ENCODE assay signal across 17 cellular contexts in genomic region chr2:14831458-14831857, GRCh38.
DNase-seq lines count a peak whose midpoint lies in the region; ATAC-seq and TF ChIP-seq lines count a peak whose summit lies in the region.
"Had no signal": no experiment of that assay in that cellular context is flagged by ENCODE, and none has a peak within 500 bp of the region (broad histone marks: within the 10 kb centered on the region; RNA-seq: fewer than 3 reads in every experiment).

No MANE protein-coding gene starts in this region.

- no peak overlapping the region for H3K4me3 Mint-ChIP-seq in activated naive CD4-positive, alpha-beta T cell treated with anti-CD3 and anti-CD28 coated beads, Interleukin-2, amount 50 U/mL, for 24 hours
- no peak overlapping the region for H3K4me3 Mint-ChIP-seq in activated CD8-positive, alpha-beta T cell treated with anti-CD3 and anti-CD28 coated beads for 36 hours
- H3K4me3 Mint-ChIP-seq: natural killer cell treated with Interleukin-12 subunit alpha and Interleukin-12 subunit beta and Interleukin-15 and Interleukin-18, amount 100 ng/mL, for 72 hours; stimulated activated naive CD8-positive, alpha-beta T cell treated with anti-CD3 and anti-CD28 coated beads, Interleukin-15, amount 100 ng/mL, for 72 hours had no signal

- H3K9me3 Mint-ChIP-seq in activated naive CD4-positive, alpha-beta T cell treated with anti-CD3 and anti-CD28 coated beads, Interleukin-2, amount 50 U/mL, for 24 hours, result peaks cover 6% of the 10 kb centered on the region
- H3K9me3 Mint-ChIP-seq in activated CD8-positive, alpha-beta T cell treated with anti-CD3 and anti-CD28 coated beads for 36 hours, result peaks cover 2% of the 10 kb centered on the region

- in situ Hi-C loops in Panc1 (cut with HindIII; ENCODE audit: low pct_unique_long_range_greater_than_20kb, low sequenced_read_pairs), result no loop called here

- H3K9ac ChIP-seq in fibroblast of lung (ENCODE audit: insufficient read depth, low read length), result no peak overlapping the region

- BruUV-seq in Panc1 (replicated peaks; lab: Mats Ljungman, UMichigan), result no TSS peak

- H3K4me2 ChIP-seq in fibroblast of lung (ENCODE audit: extremely low read depth, insufficient read depth, low read length), result no peak overlapping the region

- TF ChIP-seq CTCF in Panc1 (IDR thresholded peaks at IDR 0.05) (peak; percentile 5; the same call in 1 of the 2 replicates), fibroblast of lung (conservative IDR thresholded peaks at IDR 0.05 in 1 of 2, IDR thresholded peaks at IDR 0.05 in 1 of 2; ENCODE audit: low read depth in 1 of 2, low read length in 2 of 2) (peak; percentile 11 to 22), upper lobe of right lung (IDR thresholded peaks at IDR 0.05) (peak; percentile 18)
- no peak for TF ChIP-seq CTCF in activated CD8-positive, alpha-beta T cell treated with anti-CD3 and anti-CD28 coated beads for 36 hours (IDR thresholded peaks at IDR 0.05)

- CTCF ChIA-PET in Panc1 (lab: Charles Lee), result no interaction called here
- CTCF ChIA-PET in activated CD8-positive, alpha-beta T cell treated with anti-CD3 and anti-CD28 coated beads for 36 hours (lab: Charles Lee), result no interaction called here

- H2AFZ ChIP-seq in fibroblast of lung (ENCODE audit: low read length), result no peak overlapping the region

- POLR2A ChIA-PET in Panc1 (lab: Charles Lee), result no interaction called here
- POLR2A ChIA-PET in activated CD8-positive, alpha-beta T cell treated with anti-CD3 and anti-CD28 coated beads for 36 hours (lab: Charles Lee), result no interaction called here

- no peak overlapping the region for H3K4me3 ChIP-seq in Panc1 (ENCODE audit: low read depth in 2 of 2, low read length in 2 of 2)
- H3K4me3 ChIP-seq in fibroblast of lung (replicated peaks in 1 of 4; ENCODE audit: control extremely low read depth in 1 of 4, insufficient read depth in 1 of 4, low read depth in 3 of 4, low read length in 4 of 4), result no peak overlapping the region
- H3K4me3 ChIP-seq in upper lobe of right lung, result no peak overlapping the region
- H3K4me3 ChIP-seq: lower lobe of right lung had no signal

- H3K27me3 Mint-ChIP-seq in activated naive CD4-positive, alpha-beta T cell treated with anti-CD3 and anti-CD28 coated beads, Interleukin-2, amount 50 U/mL, for 24 hours, result peaks cover 2% of the 10 kb centered on the region
- no peaks in the 10 kb centered on the region for H3K27me3 Mint-ChIP-seq in activated CD8-positive, alpha-beta T cell treated with anti-CD3 and anti-CD28 coated beads for 36 hours
- H3K27me3 Mint-ChIP-seq: natural killer cell treated with Interleukin-12 subunit alpha and Interleukin-12 subunit beta and Interleukin-15 and Interleukin-18, amount 100 ng/mL, for 72 hours; stimulated activated naive CD8-positive, alpha-beta T cell treated with anti-CD3 and anti-CD28 coated beads, Interleukin-15, amount 100 ng/mL, for 72 hours had no signal

- no peaks in the 10 kb centered on the region for H3K9me3 ChIP-seq in Panc1 (ENCODE audit: control insufficient read depth, insufficient read depth, low read depth, low read length)
- no peaks in the 10 kb centered on the region for H3K9me3 ChIP-seq in fibroblast of lung (ENCODE audit: control insufficient read depth, insufficient read depth, low read depth, low read length)
- H3K9me3 ChIP-seq in upper lobe of right lung, result no peaks in the 10 kb centered on the region
- H3K9me3 ChIP-seq: lower lobe of right lung had no signal

- H3K4me1 ChIP-seq in Panc1 (ENCODE audit: control insufficient read depth, insufficient read depth, low read length), result no peaks in the 10 kb centered on the region
- no peaks in the 10 kb centered on the region for H3K4me1 ChIP-seq in fibroblast of lung (ENCODE audit: control insufficient read depth, extremely low read depth, insufficient read depth, low read length)
- no peaks in the 10 kb centered on the region for H3K4me1 ChIP-seq in upper lobe of right lung
- H3K4me1 ChIP-seq: lower lobe of right lung had no signal

- no peaks in the 10 kb centered on the region for H4K20me1 ChIP-seq in fibroblast of lung (ENCODE audit: control insufficient read depth, extremely low read depth, insufficient read depth, low read length)

- no peaks in the 10 kb centered on the region for H3K4me1 Mint-ChIP-seq in activated naive CD4-positive, alpha-beta T cell treated with anti-CD3 and anti-CD28 coated beads, Interleukin-2, amount 50 U/mL, for 24 hours
- H3K4me1 Mint-ChIP-seq in activated CD8-positive, alpha-beta T cell treated with anti-CD3 and anti-CD28 coated beads for 36 hours (ENCODE audit: low read depth), result no peaks in the 10 kb centered on the region
- H3K4me1 Mint-ChIP-seq: stimulated activated naive CD8-positive, alpha-beta T cell treated with anti-CD3 and anti-CD28 coated beads, Interleukin-15, amount 100 ng/mL, for 72 hours had no signal

- no peaks in the 10 kb centered on the region for H3K36me3 Mint-ChIP-seq in activated naive CD4-positive, alpha-beta T cell treated with anti-CD3 and anti-CD28 coated beads, Interleukin-2, amount 50 U/mL, for 24 hours
- no peaks in the 10 kb centered on the region for H3K36me3 Mint-ChIP-seq in activated CD8-positive, alpha-beta T cell treated with anti-CD3 and anti-CD28 coated beads for 36 hours (ENCODE audit: low read depth)
- H3K36me3 Mint-ChIP-seq: natural killer cell treated with Interleukin-12 subunit alpha and Interleukin-12 subunit beta and Interleukin-15 and Interleukin-18, amount 100 ng/mL, for 72 hours had no signal

- intact Hi-C loops in Panc1 (cut with micrococcal nuclease; ENCODE audit: unreplicated experiment), result no loop called here
- intact Hi-C loops in upper lobe of right lung (cut with DNase I), result no loop called here
- intact Hi-C loops in activated CD8-positive, alpha-beta T cell treated with anti-CD3 and anti-CD28 coated beads for 36 hours (cut with micrococcal nuclease), result no loop called here

- H3K27ac ChIP-seq in Panc1 (ENCODE audit: low read length) (no peak overlapping the region), fibroblast of lung (ENCODE audit: insufficient read depth, low read length) (no peak overlapping the region), upper lobe of right lung (no peak overlapping the region)
- H3K27ac ChIP-seq: lower lobe of right lung had no signal

- no peaks in the 10 kb centered on the region for H3K36me3 ChIP-seq in Panc1 (ENCODE audit: control insufficient read depth, insufficient read depth, low read length)
- no peaks in the 10 kb centered on the region for H3K36me3 ChIP-seq in fibroblast of lung (ENCODE audit: control insufficient read depth, insufficient read depth, low read length)
- H3K36me3 ChIP-seq in upper lobe of right lung, result no peaks in the 10 kb centered on the region
- H3K36me3 ChIP-seq: lower lobe of right lung had no signal

- H3K27ac Mint-ChIP-seq in activated naive CD4-positive, alpha-beta T cell treated with anti-CD3 and anti-CD28 coated beads, Interleukin-2, amount 50 U/mL, for 24 hours, result peak overlapping the region; percentile 44
- no peak overlapping the region for H3K27ac Mint-ChIP-seq in activated CD8-positive, alpha-beta T cell treated with anti-CD3 and anti-CD28 coated beads for 36 hours
- H3K27ac Mint-ChIP-seq: natural killer cell treated with Interleukin-12 subunit alpha and Interleukin-12 subunit beta and Interleukin-15 and Interleukin-18, amount 100 ng/mL, for 72 hours; stimulated activated naive CD8-positive, alpha-beta T cell treated with anti-CD3 and anti-CD28 coated beads, Interleukin-15, amount 100 ng/mL, for 72 hours had no signal

- no peak for DNase-seq in activated naive CD4-positive, alpha-beta T cell treated with Interleukin-2 at 50 U/mL for 16 hours
- DNase-seq in Panc1 (ENCODE audit: low read depth, low spot score) (no peak), fibroblast of lung (ENCODE audit: low read depth in 2 of 2) (peak in 1 of 2 donors; percentile 11), upper lobe of right lung (no peak), NCI-H2029 (lab: John Stamatoyannopoulos, UW) (no peak), epidermal melanocyte (ENCODE audit: insufficient read length, low spot score) (no peak)
- no peak for DNase-seq in activated CD8-positive, alpha-beta T cell treated with anti-CD3 and anti-CD28 coated beads for 36 hours
- DNase-seq: activated CD4-positive, CD25-positive, alpha-beta regulatory T cell treated with anti-CD3 and anti-CD28 coated beads, Interleukin-2, amount 50 U/mL, for 72 hours; activated naive CD4-positive, alpha-beta T cell; KG1; lower lobe of right lung; NCI-H1417 treated with DMSO at 0.1 percent for 48 hours; NCI-H446 treated with DMSO at 0.1 percent for 48 hours; stimulated activated CD4-positive, alpha-beta T cell treated with anti-CD3 and anti-CD28 coated beads, Interleukin-15, amount 100 ng/mL, for 24 hours; stimulated activated naive CD8-positive, alpha-beta T cell treated with anti-CD3 and anti-CD28 coated beads, Interleukin-15, amount 100 ng/mL, for 72 hours had no signal

- H3K27me3 ChIP-seq in Panc1 (ENCODE audit: control insufficient read depth, insufficient read depth, low read length) (no peaks in the 10 kb centered on the region), fibroblast of lung (ENCODE audit: control insufficient read depth, insufficient read depth, low read length) (no peaks in the 10 kb centered on the region), upper lobe of right lung (no peaks in the 10 kb centered on the region)

- no peaks in the 10 kb centered on the region for H3K79me2 ChIP-seq in fibroblast of lung (ENCODE audit: control insufficient read depth, insufficient read depth, low read length)

- no peak for ATAC-seq in Panc1
- ATAC-seq in upper lobe of right lung, result no peak
- ATAC-seq in activated CD8-positive, alpha-beta T cell treated with anti-CD3 and anti-CD28 coated beads for 36 hours, result no peak
- ATAC-seq: lower lobe of right lung; natural killer cell treated with Interleukin-12 subunit alpha and Interleukin-12 subunit beta and Interleukin-15 and Interleukin-18, amount 100 ng/mL, for 72 hours; stimulated activated naive CD8-positive, alpha-beta T cell treated with anti-CD3 and anti-CD28 coated beads, Interleukin-15, amount 100 ng/mL, for 72 hours had no signal
